In genomic region chr2:42795871-42796301, GRCh38 we compare ENCODE assay signal across 9 cellular contexts. TPM values are rescaled to one million over a fixed set of nuclear protein-coding genes. Genes with fewer than 3 reads are reported as not detected.
DNase-seq lines count a peak whose midpoint lies in the region; ATAC-seq and TF ChIP-seq lines count a peak whose summit lies in the region.
"Had no signal": no experiment of that assay in that cellular context is flagged by ENCODE, and none has a peak within 500 bp of the region (broad histone marks: within the 10 kb centered on the region; RNA-seq: fewer than 3 reads in every experiment).

No MANE protein-coding gene starts in this region.

- no peak for TF ChIP-seq CTCF in heart right ventricle (IDR thresholded peaks at IDR 0.05)
- no peak for TF ChIP-seq CTCF in transverse colon (IDR thresholded peaks at IDR 0.05)

- in situ Hi-C loops in transverse colon (cut with MboI; ENCODE audit: low pct_ligation_motif_present in 1 of 4, low pct_unique_long_range_greater_than_20kb in 1 of 4, low sequenced_read_pairs in 3 of 4) = no loop called here

- peaks cover 0 to 17% (median 9%) of the 10 kb centered on the region in 7 donors for H3K27me3 ChIP-seq in heart right ventricle
- H3K27me3 ChIP-seq in transverse colon = no peaks in the 10 kb centered on the region

- no peak overlapping the region for H3K4me3 ChIP-seq in heart right ventricle
- H3K4me3 ChIP-seq in transverse colon = no peak overlapping the region

- WGBS in heart right ventricle, 2 donors = 56 to 63% methylated on average over 2 of the region's 2 CpGs
- WGBS in transverse colon (ENCODE audit: low coverage in 1 of 2), 2 donors = 51 to 67% methylated on average over 1 to 2 of the region's 2 CpGs

- no peaks in the 10 kb centered on the region for H3K36me3 ChIP-seq in heart right ventricle
- H3K36me3 ChIP-seq in transverse colon = no peaks in the 10 kb centered on the region

- DNase-seq in heart right ventricle (peak in 1 of 2 donors; percentile 23), Right ventricle myocardium superior (no peak), epithelial cell of prostate (ENCODE audit: low read depth, low spot score) (peak; percentile 70), transverse colon (no peak), AG20443 (ENCODE audit: low spot score) (no peak)
- no peak for DNase-seq in stimulated activated CD4-positive, alpha-beta T cell treated with anti-CD3 and anti-CD28 coated beads, Interleukin-1b, Interleukin-23, amount 100 ng/mL, for 48 hours
- DNase-seq in stimulated activated CD4-positive, alpha-beta T cell treated with anti-CD3 and anti-CD28 coated beads, Interleukin-12 subunit alpha, Interleukin-12 subunit beta, amount 100 ng/mL, for 4 hours = no peak

- no peak for TF ChIP-seq POLR2A in transverse colon (IDR thresholded peaks at IDR 0.05)

- no peaks in the 10 kb centered on the region for H3K9me3 ChIP-seq in heart right ventricle
- H3K9me3 ChIP-seq in transverse colon = no peaks in the 10 kb centered on the region
- H3K9me3 ChIP-seq: neutrophil had no signal

- intact Hi-C loops in heart right ventricle (cut with DNase I) = no loop called here
- intact Hi-C loops in Right ventricle myocardium superior (cut with DNase I) = no loop called here
- intact Hi-C loops in transverse colon (cut with DNase I; ENCODE audit: low total_unique reads) = no loop called here

- H3K27ac ChIP-seq in heart right ventricle = peak overlapping the region in 8 of 10 donors; percentile 7 to 98 (median 49)
- peak overlapping the region; percentile 77 for H3K27ac ChIP-seq in epithelial cell of prostate
- H3K27ac ChIP-seq in transverse colon = peak overlapping the region; percentile 24 to 56 (median 40)
- H3K27ac ChIP-seq: neutrophil had no signal

- ATAC-seq in heart right ventricle = peak in 4 of 8 donors; percentile 13 to 45 (median 30)
- no peak for ATAC-seq in Right ventricle myocardium superior (ENCODE audit: poor library complexity)
- ATAC-seq in HG03342 (IDR thresholded peaks at IDR 0.05; ENCODE audit: unreplicated experiment) = peak; percentile 37

- H3K4me1 ChIP-seq in heart right ventricle (peaks cover 0 to 39% (median 5%) of the 10 kb centered on the region in 9 donors), transverse colon (peaks cover 0 to 22% (median 12%) of the 10 kb centered on the region in 4 donors)

- no peak for TF ChIP-seq EP300 in transverse colon (IDR thresholded peaks at IDR 0.05; ENCODE audit: low read depth)

RNA-seq across cellular contexts. Expression of gene HAAO, which starts 3.5 kb away (rescaled TPM):
- total RNA-seq in heart right ventricle (1 to 10 TPM in 9 of 10 donors, under 1 TPM in 1; 0.80 to 5.0 (median 2.7) TPM), Right ventricle myocardium superior (2.3 TPM), transverse colon (10 to 100 TPM in 1 of 4 donors, 1 to 10 TPM in 2, not detected in 1; 1.9 to 29.4 (median 4.0) TPM)
- 1 to 10 TPM; 2.0 to 6.4 TPM for polyA plus RNA-seq in heart right ventricle

RNA-seq across cellular contexts. Expression of gene OXER1, which starts 32.0 kb away (rescaled TPM):
- total RNA-seq in heart right ventricle = under 1 TPM; 0.20 to 0.78 (median 0.49) TPM
- polyA plus RNA-seq in heart right ventricle = 1 to 10 TPM in 1 of 2 donors, under 1 TPM in 1; 0.25 to 1.2 TPM
- 0.40 TPM for total RNA-seq in Right ventricle myocardium superior
- 1 to 10 TPM in 2 of 4 donors, under 1 TPM in 1, not detected in 1; 0.48 to 6.4 (median 4.9) TPM for total RNA-seq in transverse colon
